1 cellular context compared by ENCODE assay signal in genomic region chr10:104117839-104118323, GRCh38.
A peak's percentile ranks its signal among the peaks of the same experiment; 100 is the strongest.
TF ChIP-seq lines count a peak whose summit lies in the region.

No MANE protein-coding gene starts in this region.

TF ChIP-seq in A549, 52 proteins besides CTCF, POLR2A, EP300 and RAD21:
- TF ChIP-seq, protein P1, sequence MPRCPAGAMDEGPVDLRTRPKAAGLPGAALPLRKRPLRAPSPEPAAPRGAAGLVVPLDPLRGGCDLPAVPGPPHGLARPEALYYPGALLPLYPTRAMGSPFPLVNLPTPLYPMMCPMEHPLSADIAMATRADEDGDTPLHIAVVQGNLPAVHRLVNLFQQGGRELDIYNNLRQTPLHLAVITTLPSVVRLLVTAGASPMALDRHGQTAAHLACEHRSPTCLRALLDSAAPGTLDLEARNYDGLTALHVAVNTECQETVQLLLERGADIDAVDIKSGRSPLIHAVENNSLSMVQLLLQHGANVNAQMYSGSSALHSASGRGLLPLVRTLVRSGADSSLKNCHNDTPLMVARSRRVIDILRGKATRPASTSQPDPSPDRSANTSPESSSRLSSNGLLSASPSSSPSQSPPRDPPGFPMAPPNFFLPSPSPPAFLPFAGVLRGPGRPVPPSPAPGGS (IDR thresholded peaks at IDR 0.05) = peak; percentile 50; the same call in 1 of the 3 replicates
- no peak for TF ChIP-seq ESRRA (IDR thresholded peaks at IDR 0.05; ENCODE audit: borderline replicate concordance, low read length)
- peak; percentile 75 to 81; a peak in 4 of 5 replicates for TF ChIP-seq JUN (IDR thresholded peaks at IDR 0.05)
- TF ChIP-seq GATA3 (IDR thresholded peaks at IDR 0.05; ENCODE audit: borderline replicate concordance) = peak; percentile 67; the same call in 1 of the 2 replicates
- 0 out of 2 replicates have a peak, but pooled peaks have one; percentile 21 for TF ChIP-seq HES2 (IDR thresholded peaks at IDR 0.05)
- TF ChIP-seq SMC3 (IDR thresholded peaks at IDR 0.05) = peak; percentile 14; the same call in 1 of the 3 replicates
- no peak for TF ChIP-seq POLR2AphosphoS2 (conservative IDR thresholded peaks at IDR 0.05; ENCODE audit: low read length)
- peak; percentile 88 for TF ChIP-seq JUNB (IDR thresholded peaks at IDR 0.05)
- peak; percentile 90 to 92 for TF ChIP-seq CEBPB (IDR thresholded peaks at IDR 0.05)
- TF ChIP-seq FOSL2 (IDR thresholded peaks at IDR 0.05) = peak; percentile 77
- peak; percentile 81 for TF ChIP-seq FOSL2 (CRISPR knock-in tag; IDR thresholded peaks at IDR 0.05)
- TF ChIP-seq ELK1 (IDR thresholded peaks at IDR 0.05; ENCODE audit: low read depth, low read length) = no peak
- no peak for TF ChIP-seq ZSCAN20 (CRISPR knock-in tag; IDR thresholded peaks at IDR 0.05)
- TF ChIP-seq MAX (IDR thresholded peaks at IDR 0.05) = peak; percentile 52; the same call in 1 of the 2 replicates
